Comparison of ENCODE assay signal across 9 cellular contexts in the genomic region with DNA sequence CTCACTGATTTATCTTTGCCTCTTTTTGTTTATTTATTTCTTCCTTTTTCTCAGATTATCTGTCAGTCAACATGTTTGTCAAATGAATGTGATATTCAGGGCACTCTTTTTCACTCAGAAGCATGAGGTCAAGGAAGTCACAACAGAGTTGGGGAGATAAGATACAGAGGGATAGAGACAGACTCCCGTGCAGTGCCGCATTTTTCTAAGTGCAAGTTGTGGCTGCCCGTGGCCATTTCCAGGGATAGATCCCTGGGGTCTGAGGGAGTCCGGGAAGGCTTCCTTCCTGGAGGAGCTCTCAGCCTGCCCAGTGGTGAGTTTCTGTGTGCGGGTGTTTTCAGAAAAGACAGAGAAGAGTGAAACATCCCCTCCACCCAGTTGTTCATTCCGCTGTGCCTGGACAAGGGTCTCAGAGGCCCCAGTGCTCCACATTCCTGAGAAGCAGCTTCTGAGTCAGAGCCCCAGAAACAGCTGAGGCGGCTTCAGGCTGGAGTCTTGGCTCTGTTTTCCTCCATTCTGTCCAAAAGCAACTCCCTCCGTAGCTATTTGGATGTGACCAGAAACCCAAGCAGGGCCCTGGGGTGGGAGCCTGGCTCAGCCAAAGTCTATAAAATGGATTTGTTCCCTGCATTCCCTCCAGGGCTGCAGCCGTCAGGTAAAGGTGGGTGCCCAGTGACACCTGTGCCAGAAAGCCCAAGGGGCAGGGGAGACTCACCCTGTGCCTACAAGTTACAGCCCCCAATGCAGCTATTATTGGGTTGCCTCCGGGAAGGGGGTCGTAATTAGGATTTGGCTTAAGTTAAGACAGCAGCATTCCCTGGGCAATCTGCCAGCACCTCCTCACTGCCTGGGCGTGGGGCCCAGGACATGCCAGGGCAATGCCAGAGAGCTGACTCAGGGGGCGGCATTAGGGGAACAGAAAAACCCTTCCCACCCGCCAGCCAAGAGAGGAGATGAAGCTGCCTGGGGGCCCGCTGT. TPM values are rescaled to one million over a fixed set of nuclear protein-coding genes. Genes with fewer than 3 reads are reported as not detected.
DNase-seq lines count a peak whose midpoint lies in the region; ATAC-seq, FAIRE-seq and TF ChIP-seq lines count a peak whose summit lies in the region.
"Had no signal": no experiment of that assay in that cellular context is flagged by ENCODE, and none has a peak within 500 bp of the region (broad histone marks: within the 10 kb centered on the region; RNA-seq: fewer than 3 reads in every experiment).

No MANE protein-coding gene starts in this region.

- H3K27me3 ChIP-seq in SK-N-SH (ENCODE audit: insufficient read depth): no peaks in the 10 kb centered on the region
- H3K27me3 ChIP-seq in naive thymus-derived CD4-positive, alpha-beta T cell (ENCODE audit: control insufficient read depth in 2 of 2, insufficient read depth in 2 of 2, low read length in 2 of 2): no peaks in the 10 kb centered on the region

- POLR2A ChIA-PET in SK-N-SH (lab: Yijun Ruan, JAX): interaction anchor here (1.2 kb wide), 1 partner anchor 53 kb away, joined by 4 read pairs; no protein-coding TSS in a partner anchor
- POLR2A ChIA-PET in naive thymus-derived CD4-positive, alpha-beta T cell (lab: Charles Lee): interaction anchor here (1.5 kb wide), 1 partner anchor 54 kb away, joined by 7 read pairs; no protein-coding TSS in a partner anchor

- no peaks in the 10 kb centered on the region for H3K36me3 Mint-ChIP-seq in naive thymus-derived CD4-positive, alpha-beta T cell
- H3K36me3 Mint-ChIP-seq in stimulated activated naive B cell treated with anti-CD40 and anti-IgM and Interleukin-4, amounts not matched to agents 10 μg/mL and 1 μg/mL and 100 μg/mL, for 72 hours: no peaks in the 10 kb centered on the region

- no peak for ATAC-seq in naive thymus-derived CD4-positive, alpha-beta T cell
- no peak for ATAC-seq in stimulated activated naive B cell treated with anti-CD40 and anti-IgM and Interleukin-4, amounts not matched to agents 10 μg/mL and 1 μg/mL and 100 μg/mL, for 72 hours (replicated peaks)
- no peak for ATAC-seq in HG02588 (IDR thresholded peaks at IDR 0.05; ENCODE audit: unreplicated experiment)

- peak in 1 of 2 experiments; percentile 84; a peak in 3 of 4 replicates for TF ChIP-seq EP300 in SK-N-SH (IDR thresholded peaks at IDR 0.05; ENCODE audit: borderline replicate concordance in 1 of 2, low read depth in 1 of 2, low read length in 1 of 2)

- intact Hi-C loops in posterior vena cava (cut with DNase I): loop anchor here (5.0 to 10.0 kb wide), 3 partner anchors 55 to 207 kb away; no protein-coding TSS in a partner anchor
- intact Hi-C loops in naive thymus-derived CD4-positive, alpha-beta T cell (cut with micrococcal nuclease): loop anchor here in 1 of 2 donors (2.0 kb wide), 1 partner anchor 111 kb away; a partner anchor contains a TSS

- H3K9me3 ChIP-seq in SK-N-SH: no peaks in the 10 kb centered on the region
- H3K9me3 ChIP-seq in naive thymus-derived CD4-positive, alpha-beta T cell (ENCODE audit: control insufficient read depth in 2 of 3, low read length in 3 of 3): no peaks in the 10 kb centered on the region

- peak overlapping the region; percentile 84 to 98 for H3K27ac ChIP-seq in SK-N-SH (ENCODE audit: low read depth in 2 of 2, low read length in 1 of 2)
- no peak overlapping the region for H3K27ac ChIP-seq in naive thymus-derived CD4-positive, alpha-beta T cell (ENCODE audit: low read depth, low read length)
- H3K27ac ChIP-seq: KMS-11 had no signal

- CTCF ChIA-PET in SK-N-SH (lab: Yijun Ruan, JAX): interaction anchor here (0.6 to 37.3 kb wide), 41 partner anchors 8 to 1349 kb away, joined by 3 to 753 read pairs (median 5); a partner anchor contains a TSS
- CTCF ChIA-PET in naive thymus-derived CD4-positive, alpha-beta T cell (lab: Charles Lee): interaction anchor here (0.7 to 13.0 kb wide), 17 partner anchors 8 to 195 kb away, joined by 3 to 301 read pairs (median 5); no protein-coding TSS in a partner anchor

- H3K4me1 ChIP-seq in SK-N-SH (ENCODE audit: control insufficient read depth in 1 of 2, insufficient read depth in 2 of 2, low read depth in 1 of 2, low read length in 1 of 2): peaks cover 22 to 31% of the 10 kb centered on the region in 2 experiments; a peak in 3 of 4 replicates
- no peaks in the 10 kb centered on the region for H3K4me1 ChIP-seq in naive thymus-derived CD4-positive, alpha-beta T cell (ENCODE audit: control insufficient read depth in 2 of 2, insufficient read depth in 2 of 2, low read length in 2 of 2)

- peaks cover 27% of the 10 kb centered on the region for H3F3A ChIP-seq in SK-N-SH (replicated peaks; ENCODE audit: insufficient read depth)

- no peak for TF ChIP-seq CTCF in SK-N-SH (IDR thresholded peaks at IDR 0.05)
- TF ChIP-seq CTCF in fibroblast of villous mesenchyme (IDR thresholded peaks at IDR 0.05; ENCODE audit: insufficient read depth, low read depth, low read length): peak; percentile 12

- H3K9ac ChIP-seq in SK-N-SH: peak overlapping the region; percentile 71
- H3K9ac ChIP-seq: KMS-11 had no signal

- peak overlapping the region; percentile 89 for H3K4me2 ChIP-seq in SK-N-SH

- TF ChIP-seq RAD21 in SK-N-SH (IDR thresholded peaks at IDR 0.05; ENCODE audit: low read length): peak; percentile 1; the same call in 1 of the 2 replicates

- no peak overlapping the region for H3K27ac Mint-ChIP-seq in naive thymus-derived CD4-positive, alpha-beta T cell
- H3K27ac Mint-ChIP-seq in stimulated activated naive B cell treated with anti-CD40 and anti-IgM and Interleukin-4, amounts not matched to agents 10 μg/mL and 1 μg/mL and 100 μg/mL, for 72 hours: no peak overlapping the region

- H2AFZ ChIP-seq in SK-N-SH (ENCODE audit: low read depth): peak overlapping the region; percentile 60; the same call in 1 of the 2 replicates

- TF ChIP-seq POLR2A in H54 (IDR thresholded peaks at IDR 0.05; ENCODE audit: low read depth, low read length) (no peak), GM12892 (IDR thresholded peaks at IDR 0.05; ENCODE audit: low read depth, low read length) (no peak)

- peak; percentile 70 for FAIRE-seq in H54 (lab: Jason Lieb, UNC)
- no peak for FAIRE-seq in GM12892 (lab: Jason Lieb, UNC)

- DNase-seq in H54 (ENCODE audit: insufficient read length, low spot score): peak; percentile 83
- peak; percentile 59 for DNase-seq in SK-N-SH
- peak; percentile 83 for DNase-seq in fibroblast of villous mesenchyme (ENCODE audit: low read depth)
- DNase-seq in posterior vena cava (ENCODE audit: low spot score): peak; percentile 90
- DNase-seq in naive thymus-derived CD4-positive, alpha-beta T cell: no peak
- DNase-seq in stimulated activated naive B cell treated with anti-CD40 and anti-IgM and Interleukin-4, amounts not matched to agents 10 μg/mL and 1 μg/mL and 100 μg/mL, for 72 hours: no peak
- no peak for DNase-seq in GM12892 (ENCODE audit: insufficient read length)

- 10% methylated on average over 12 of the region's 15 CpGs for WGBS in SK-N-SH (ENCODE audit: low lambda C conversion rate)

- no peaks in the 10 kb centered on the region for H3K79me2 ChIP-seq in SK-N-SH (ENCODE audit: insufficient read depth)

- no peaks in the 10 kb centered on the region for H4K20me1 ChIP-seq in SK-N-SH (ENCODE audit: insufficient read depth)

- H3K9me2 ChIP-seq in SK-N-SH: no peaks in the 10 kb centered on the region

- no peaks in the 10 kb centered on the region for H3K27me3 Mint-ChIP-seq in naive thymus-derived CD4-positive, alpha-beta T cell
- no peaks in the 10 kb centered on the region for H3K27me3 Mint-ChIP-seq in stimulated activated naive B cell treated with anti-CD40 and anti-IgM and Interleukin-4, amounts not matched to agents 10 μg/mL and 1 μg/mL and 100 μg/mL, for 72 hours

- H3K4me1 Mint-ChIP-seq in naive thymus-derived CD4-positive, alpha-beta T cell: peaks cover 0 to 21% (median 0%) of the 10 kb centered on the region in 7 donors
- peaks cover 18 to 26% of the 10 kb centered on the region in 2 donors for H3K4me1 Mint-ChIP-seq in stimulated activated naive B cell treated with anti-CD40 and anti-IgM and Interleukin-4, amounts not matched to agents 10 μg/mL and 1 μg/mL and 100 μg/mL, for 72 hours

- no peaks in the 10 kb centered on the region for H3K9me3 Mint-ChIP-seq in naive thymus-derived CD4-positive, alpha-beta T cell
- no peaks in the 10 kb centered on the region for H3K9me3 Mint-ChIP-seq in stimulated activated naive B cell treated with anti-CD40 and anti-IgM and Interleukin-4, amounts not matched to agents 10 μg/mL and 1 μg/mL and 100 μg/mL, for 72 hours

- no peak overlapping the region for H3K4me3 Mint-ChIP-seq in naive thymus-derived CD4-positive, alpha-beta T cell
- no peak overlapping the region for H3K4me3 Mint-ChIP-seq in stimulated activated naive B cell treated with anti-CD40 and anti-IgM and Interleukin-4, amounts not matched to agents 10 μg/mL and 1 μg/mL and 100 μg/mL, for 72 hours

- no peaks in the 10 kb centered on the region for H3K36me3 ChIP-seq in SK-N-SH (replicated peaks in 1 of 2; ENCODE audit: control insufficient read depth in 1 of 2, insufficient read depth in 2 of 2, low read length in 1 of 2)
- no peaks in the 10 kb centered on the region for H3K36me3 ChIP-seq in naive thymus-derived CD4-positive, alpha-beta T cell (ENCODE audit: control insufficient read depth in 2 of 3, insufficient read depth in 3 of 3, low read length in 3 of 3)

- H3K4me3 ChIP-seq in SK-N-SH (ENCODE audit: low read depth in 2 of 2, low read length in 1 of 2) (peak overlapping the region in 1 of 2 experiments; percentile 55; a peak in 2 of 4 replicates), fibroblast of villous mesenchyme (ENCODE audit: low read depth, low read length) (no peak overlapping the region)
- no peak overlapping the region for H3K4me3 ChIP-seq in naive thymus-derived CD4-positive, alpha-beta T cell (ENCODE audit: low read length)

TF ChIP-seq in SK-N-SH, 30 proteins besides CTCF, POLR2A, EP300 and RAD21 (continues in another document):
- TF ChIP-seq RFX5 (IDR thresholded peaks at IDR 0.05; ENCODE audit: low read length): no peak

RNA-seq across cellular contexts. Expression of a gene that starts 13.0 kb away (rescaled TPM):
- 41.4 and 52.2 TPM in 2 replicates for polyA plus RNA-seq in SK-N-SH (2012; rRNA removed)
- 29.0 and 35.7 TPM in 2 replicates for polyA plus RNA-seq in SK-N-SH (2012; cell fraction: cytosol; rRNA removed)
- polyA plus RNA-seq in SK-N-SH (2012; cell fraction: nucleus; rRNA removed): 103 and 119 TPM in 2 replicates
- total RNA-seq in fibroblast of villous mesenchyme: 30.6 and 36.7 TPM in 2 replicates
- 10 to 100 TPM; 70.1 to 78.8 TPM for total RNA-seq in posterior vena cava
- 10 to 100 TPM; 44.6 to 70.9 (median 61.9) TPM for total RNA-seq in naive thymus-derived CD4-positive, alpha-beta T cell
- 1 to 10 TPM; 5.6 to 6.3 TPM for polyA plus RNA-seq in naive thymus-derived CD4-positive, alpha-beta T cell
- polyA plus RNA-seq in GM12892 (2012; ENCODE audit: missing spikeins): 13.0 TPM

RNA-seq across cellular contexts. Expression of a gene that starts 23.6 kb away (rescaled TPM):
- polyA plus RNA-seq in SK-N-SH (2012; rRNA removed): 159 and 200 TPM in 2 replicates
- polyA plus RNA-seq in SK-N-SH (2012; cell fraction: cytosol; rRNA removed): 163 and 191 TPM in 2 replicates
- 211 and 277 TPM in 2 replicates for polyA plus RNA-seq in SK-N-SH (2012; cell fraction: nucleus; rRNA removed)
- total RNA-seq in fibroblast of villous mesenchyme: 104 and 111 TPM in 2 replicates
- 10 to 100 TPM; 34.2 to 36.7 TPM for total RNA-seq in posterior vena cava
- under 1 TPM; 0.42 to 0.97 (median 0.78) TPM for total RNA-seq in naive thymus-derived CD4-positive, alpha-beta T cell
- not detected for polyA plus RNA-seq in naive thymus-derived CD4-positive, alpha-beta T cell
- polyA plus RNA-seq in GM12892 (2012; ENCODE audit: missing spikeins): 4.9 TPM

Comparison
In these comparisons a context has a peak if more than half of its experiments do, and no peak if none do; other contexts are left out.
1. DNase-seq: peak in H54 (single experiment), SK-N-SH (single experiment), fibroblast of villous mesenchyme (single experiment) and posterior vena cava (single experiment); none in naive thymus-derived CD4-positive, alpha-beta T cell (0 of 9), stimulated activated naive B cell treated with anti-CD40 and anti-IgM and Interleukin-4, amounts not matched to agents 10 μg/mL and 1 μg/mL and 100 μg/mL, for 72 hours (single experiment) and GM12892 (single experiment).
2. RNA of a gene that starts 23.6 kb away (total RNA-seq): 104 to 111 TPM in fibroblast of villous mesenchyme and 34.2 to 36.7 TPM in posterior vena cava; 0.42 to 0.97 TPM in naive thymus-derived CD4-positive, alpha-beta T cell; every median in the first group is over 10 times any median in the second.